8 cellular contexts compared by ENCODE assay signal in genomic region chr21:37257967-37258877, GRCh38. TPM values are rescaled to one million over a fixed set of nuclear protein-coding genes. Genes with fewer than 3 reads are reported as not detected.
A peak's percentile ranks its signal among the peaks of the same experiment; 100 is the strongest.
DNase-seq lines count a peak whose midpoint lies in the region; ATAC-seq and TF ChIP-seq lines count a peak whose summit lies in the region.

No MANE protein-coding gene starts in this region.

- peaks cover 9% of the 10 kb centered on the region; the same call in 1 of the 2 replicates for H4K20me1 ChIP-seq in DND-41 (ENCODE audit: insufficient read depth, low read length)
- no peaks in the 10 kb centered on the region for H4K20me1 ChIP-seq in GM23248 (ENCODE audit: insufficient read depth)
- H4K20me1 ChIP-seq in SU-DHL-6 (ENCODE audit: low read depth, low read length) = no peaks in the 10 kb centered on the region

- peak overlapping the region; percentile 91 for H2AFZ ChIP-seq in DND-41 (ENCODE audit: low read depth, low read length)
- peak overlapping the region; percentile 73 for H2AFZ ChIP-seq in GM23248
- H2AFZ ChIP-seq in SU-DHL-6 (ENCODE audit: low read depth, low read length, severe bottlenecking) = peak overlapping the region; percentile 76

- H3K27ac ChIP-seq in DND-41 (ENCODE audit: low read length) (peak overlapping the region; percentile 92), GM23248 (peak overlapping the region; percentile 81), SU-DHL-6 (ENCODE audit: low read depth, low read length) (peak overlapping the region; percentile 93), right atrium auricular region (peak overlapping the region; percentile 44 to 81)

- no peaks in the 10 kb centered on the region for H3K9me2 ChIP-seq in GM23248 (ENCODE audit: insufficient read depth)
- H3K9me2 ChIP-seq in SU-DHL-6 (replicated peaks; ENCODE audit: insufficient read depth, low read length) = no peaks in the 10 kb centered on the region

- H3K79me2 ChIP-seq in DND-41 (ENCODE audit: insufficient read depth, low read length) = peaks cover 98% of the 10 kb centered on the region
- H3K79me2 ChIP-seq in GM23248 (ENCODE audit: insufficient read depth) = peaks cover 100% of the 10 kb centered on the region
- peaks cover 82% of the 10 kb centered on the region for H3K79me2 ChIP-seq in SU-DHL-6 (ENCODE audit: insufficient read depth, low read length)

- H3K9ac ChIP-seq in DND-41 (ENCODE audit: low read depth, low read length) (peak overlapping the region; percentile 81), GM23248 (peak overlapping the region; percentile 86), SU-DHL-6 (ENCODE audit: low read length) (peak overlapping the region; percentile 69)

- peaks cover 2% of the 10 kb centered on the region for H3K27me3 Mint-ChIP-seq in activated naive CD8-positive, alpha-beta T cell treated with anti-CD3 and anti-CD28 coated beads, Interleukin-2, amount 50 U/mL, for 24 hours

- peaks cover 16% of the 10 kb centered on the region for H3K36me3 ChIP-seq in DND-41 (ENCODE audit: insufficient read depth, low read length)
- no peaks in the 10 kb centered on the region for H3K36me3 ChIP-seq in GM23248 (ENCODE audit: low read depth)
- 0 out of 2 replicates have a peak, but pooled peaks cover 3% of the 10 kb centered on the region for H3K36me3 ChIP-seq in SU-DHL-6 (ENCODE audit: low read length)
- H3K36me3 ChIP-seq in right atrium auricular region = no peaks in the 10 kb centered on the region

- no peaks in the 10 kb centered on the region for H3K9me3 Mint-ChIP-seq in activated naive CD8-positive, alpha-beta T cell treated with anti-CD3 and anti-CD28 coated beads, Interleukin-2, amount 50 U/mL, for 24 hours

- H3K4me3 ChIP-seq in DND-41 (ENCODE audit: low read depth in 1 of 2, low read length in 2 of 2) (peak overlapping the region; percentile 25 to 67; a peak in 3 of 4 replicates), GM23248 (peak overlapping the region; percentile 78), SU-DHL-6 (ENCODE audit: insufficient read depth, low read length, poor library complexity, severe bottlenecking) (peak overlapping the region; percentile 58), right atrium auricular region (peak overlapping the region; percentile 36 to 61)

- TF ChIP-seq CTCF in DND-41 (IDR thresholded peaks at IDR 0.05; ENCODE audit: borderline replicate concordance, extremely low read depth, low read length, poor library complexity, severe bottlenecking) (peak; percentile 8), SU-DHL-6 (IDR thresholded peaks at IDR 0.05; ENCODE audit: insufficient read depth, low read length, poor library complexity, severe bottlenecking) (no peak), right atrium auricular region (IDR thresholded peaks at IDR 0.05) (no peak)

- H3K27me3 ChIP-seq in DND-41 (ENCODE audit: insufficient read depth, low read length, poor library complexity) (no peaks in the 10 kb centered on the region), GM23248 (replicated peaks; ENCODE audit: insufficient read depth) (no peaks in the 10 kb centered on the region), SU-DHL-6 (ENCODE audit: low read length) (no peaks in the 10 kb centered on the region), right atrium auricular region (no peaks in the 10 kb centered on the region)

- WGBS in GM23248 (ENCODE audit: low coverage in 1 of 2, low lambda C conversion rate in 2 of 2, missing lambda C conversion rate in 2 of 2), 2 experiments = 8 to 9% methylated on average over 55 of the region's 55 CpGs

- in situ Hi-C loops in GM23248 (cut with MboI) = no loop called here

- intact Hi-C loops in posterior vena cava (cut with DNase I) = no loop called here

- peak overlapping the region; percentile 97 for H3K27ac Mint-ChIP-seq in activated naive CD8-positive, alpha-beta T cell treated with anti-CD3 and anti-CD28 coated beads, Interleukin-2, amount 50 U/mL, for 24 hours

- DNase-seq in DND-41 (peak; percentile 86), GM23248 (peak; percentile 84), M059J (ENCODE audit: low read depth) (peak; percentile 84), right atrium auricular region (ENCODE audit: low spot score) (no peak), renal cortical epithelial cell (ENCODE audit: low read depth) (peak; percentile 69), posterior vena cava (ENCODE audit: low spot score) (no peak)
- peak; percentile 85 for DNase-seq in activated naive CD8-positive, alpha-beta T cell treated with anti-CD3 and anti-CD28 coated beads, Interleukin-2, amount 50 U/mL, for 24 hours

- peak overlapping the region; percentile 90 for H3K4me3 Mint-ChIP-seq in activated naive CD8-positive, alpha-beta T cell treated with anti-CD3 and anti-CD28 coated beads, Interleukin-2, amount 50 U/mL, for 24 hours

- H3K36me3 Mint-ChIP-seq in activated naive CD8-positive, alpha-beta T cell treated with anti-CD3 and anti-CD28 coated beads, Interleukin-2, amount 50 U/mL, for 24 hours (ENCODE audit: low read depth) = peaks cover 17% of the 10 kb centered on the region

- ATAC-seq in DND-41 (ENCODE audit: insufficient read depth, low read depth) = peak; percentile 73
- peak; percentile 84 for ATAC-seq in activated naive CD8-positive, alpha-beta T cell treated with anti-CD3 and anti-CD28 coated beads, Interleukin-2, amount 50 U/mL, for 24 hours

- H3F3A ChIP-seq in GM23248 (ENCODE audit: insufficient read depth) (peaks cover 27% of the 10 kb centered on the region; the same call in 1 of the 2 replicates), SU-DHL-6 (ENCODE audit: insufficient read depth) (peaks cover 27% of the 10 kb centered on the region)

- H3K4me2 ChIP-seq in DND-41 (ENCODE audit: insufficient read depth, low read length) (peak overlapping the region; percentile 88), GM23248 (ENCODE audit: unreplicated experiment) (peak overlapping the region; percentile 95), SU-DHL-6 (ENCODE audit: low read depth, low read length, poor library complexity, severe bottlenecking) (peak overlapping the region; percentile 84)

- no peaks in the 10 kb centered on the region for H3K9me3 ChIP-seq in DND-41 (ENCODE audit: insufficient read depth, low read length, severe bottlenecking)
- no peaks in the 10 kb centered on the region for H3K9me3 ChIP-seq in GM23248 (ENCODE audit: low read depth)
- H3K9me3 ChIP-seq in SU-DHL-6 (ENCODE audit: insufficient read depth, low read length) = no peaks in the 10 kb centered on the region
- H3K9me3 ChIP-seq in right atrium auricular region = no peaks in the 10 kb centered on the region

- H3K4me1 Mint-ChIP-seq in activated naive CD8-positive, alpha-beta T cell treated with anti-CD3 and anti-CD28 coated beads, Interleukin-2, amount 50 U/mL, for 24 hours = peaks cover 38% of the 10 kb centered on the region

- H3K4me1 ChIP-seq in DND-41 (ENCODE audit: insufficient read depth, low read length) = peaks cover 34% of the 10 kb centered on the region
- H3K4me1 ChIP-seq in GM23248 (ENCODE audit: insufficient read depth) = peaks cover 24% of the 10 kb centered on the region
- H3K4me1 ChIP-seq in right atrium auricular region = peaks cover 0 to 25% of the 10 kb centered on the region in 2 donors

RNA-seq across cellular contexts. Expression of gene VPS26C, which starts 8.9 kb away (rescaled TPM):
- 44.1 and 55.0 TPM in 2 replicates for total RNA-seq in GM23248 (2014; rRNA removed; shearing (Covaris generic))
- polyA plus RNA-seq in GM23248 (2016; fragmentation: Nextera tagmentation; extraction: Ambion mirVana) = 37.3 and 42.3 TPM in 2 replicates
- total RNA-seq in M059J (2014; rRNA removed; shearing (Covaris generic)) = 83.7 and 130 TPM in 2 replicates
- 10 to 100 TPM; 45.2 to 53.8 TPM for total RNA-seq in right atrium auricular region
- 53.7 and 108 TPM in 2 replicates for total RNA-seq in renal cortical epithelial cell
- 10 to 100 TPM; 42.0 to 44.4 TPM for total RNA-seq in posterior vena cava

Comparison
In these comparisons a context has a peak if more than half of its experiments do, and no peak if none do; other contexts are left out.
1. DNase-seq: peak in DND-41 (single experiment), GM23248 (single experiment), M059J (single experiment), activated naive CD8-positive, alpha-beta T cell treated with anti-CD3 and anti-CD28 coated beads, Interleukin-2, amount 50 U/mL, for 24 hours (single experiment) and renal cortical epithelial cell (single experiment); none in right atrium auricular region (single experiment) and posterior vena cava (single experiment).
2. Peak in every context shown above with its lines, with median percentiles within 50 percentile points of each other: H2AFZ ChIP-seq, H3K27ac ChIP-seq, H3K4me2 ChIP-seq, H3K4me3 ChIP-seq and H3K9ac ChIP-seq.